9 cellular contexts compared by ENCODE assay signal in the genomic region with DNA sequence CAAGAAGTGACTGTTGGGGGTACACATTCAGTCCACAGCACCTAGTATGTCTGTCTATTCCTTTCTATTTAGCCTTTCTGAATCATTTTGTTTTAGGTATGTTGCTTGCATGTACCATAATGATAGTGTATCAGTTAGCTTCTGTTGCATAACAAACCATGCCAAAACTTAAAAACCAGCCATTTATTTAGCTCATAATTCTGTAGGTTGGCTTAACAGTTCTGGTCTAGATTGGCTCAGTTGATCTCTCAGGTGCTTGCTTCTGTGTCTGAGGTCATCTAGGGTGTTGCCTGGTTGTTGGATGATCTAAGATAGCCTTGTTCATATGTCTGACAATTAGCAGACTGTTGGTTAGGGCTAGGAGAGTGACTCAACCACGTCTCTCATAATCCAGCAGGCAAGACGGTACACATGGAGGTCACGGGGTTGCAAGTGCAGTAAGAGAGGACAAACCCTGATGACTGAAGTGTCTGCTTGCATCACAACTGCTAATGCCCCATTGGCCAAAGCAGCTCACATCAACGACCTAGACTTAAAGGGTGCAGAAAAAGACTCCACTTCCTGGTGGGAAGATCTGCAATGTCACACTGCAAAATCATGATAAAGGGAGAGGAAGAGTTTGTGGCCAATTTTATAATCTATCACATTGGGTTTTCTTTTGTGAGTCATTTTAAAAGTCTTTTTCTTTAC. TPM values are rescaled to one million over a fixed set of nuclear protein-coding genes. Genes with fewer than 3 reads are reported as not detected.
DNase-seq lines count a peak whose midpoint lies in the region; ATAC-seq, FAIRE-seq and TF ChIP-seq lines count a peak whose summit lies in the region.
"Had no signal": no experiment of that assay in that cellular context is flagged by ENCODE, and none has a peak within 500 bp of the region (broad histone marks: within the 10 kb centered on the region; RNA-seq: fewer than 3 reads in every experiment).

No MANE protein-coding gene starts in this region.

- peaks cover 13% of the 10 kb centered on the region for H3K4me1 ChIP-seq in RWPE2 (ENCODE audit: insufficient read depth, poor library complexity, severe bottlenecking)
- H3K4me1 ChIP-seq in foreskin keratinocyte = peaks cover 9% of the 10 kb centered on the region

- no peaks in the 10 kb centered on the region for H3K9me3 ChIP-seq in RWPE2 (ENCODE audit: severe bottlenecking)

- TF ChIP-seq CTCF in RWPE2 (IDR thresholded peaks at IDR 0.05; ENCODE audit: poor library complexity, severe bottlenecking) = no peak
- no peak for TF ChIP-seq CTCF in foreskin keratinocyte (conservative IDR thresholded peaks at IDR 0.05)

- no peak for TF ChIP-seq POLR2A in H54 (IDR thresholded peaks at IDR 0.05; ENCODE audit: low read depth, low read length)

- ATAC-seq in RWPE2 (ENCODE audit: low read depth) (peak; percentile 88), foreskin keratinocyte (peak; percentile 96)

- DNase-seq in CD1c-positive myeloid dendritic cell (ENCODE audit: extremely low spot score) (peak; percentile 77), H54 (ENCODE audit: insufficient read length, low spot score) (no peak), RWPE2 (ENCODE audit: low spot score) (peak; percentile 74), foreskin keratinocyte (peak; percentile 95 to 98), DMS79 (lab: John Stamatoyannopoulos, UW) (no peak), dermis blood vessel endothelial cell (no peak), SK-N-DZ (ENCODE audit: low spot score) (no peak), NCI-H1436 treated with DMSO at 0.1 percent for 48 hours (lab: John Stamatoyannopoulos, UW) (no peak)
- DNase-seq: anterior cingulate cortex had no signal

- H3K27me3 ChIP-seq in RWPE2 (ENCODE audit: insufficient read depth, poor library complexity, severe bottlenecking) = no peaks in the 10 kb centered on the region
- no peaks in the 10 kb centered on the region for H3K27me3 ChIP-seq in foreskin keratinocyte

- peak; percentile 69 for FAIRE-seq in H54 (lab: Jason Lieb, UNC)

- peak overlapping the region; percentile 17 for H3K27ac ChIP-seq in RWPE2 (ENCODE audit: poor library complexity, severe bottlenecking)
- peak overlapping the region; percentile 53 for H3K27ac ChIP-seq in foreskin keratinocyte

- no peaks in the 10 kb centered on the region for H3K36me3 ChIP-seq in RWPE2 (ENCODE audit: low read depth)

- no peak overlapping the region for H3K4me3 ChIP-seq in RWPE2 (ENCODE audit: severe bottlenecking)

RNA-seq across cellular contexts. Expression of a gene that starts 6.8 kb away (rescaled TPM):
- total RNA-seq in foreskin keratinocyte (118 and 133 TPM in 2 replicates), dermis blood vessel endothelial cell (325 and 401 TPM in 2 replicates)
- 73.9 and 86.7 TPM in 2 replicates for polyA plus RNA-seq in foreskin keratinocyte
- 77.3 and 84.8 TPM in 2 replicates for polyA plus RNA-seq in SK-N-DZ (2014; cell fraction: cytosol; rRNA removed)
- polyA plus RNA-seq in SK-N-DZ (2014; cell fraction: nucleus; rRNA removed) = 133 and 183 TPM in 2 replicates

Comparison
In these comparisons a context has a peak if more than half of its experiments do, and no peak if none do; other contexts are left out.
1. DNase-seq: peak in CD1c-positive myeloid dendritic cell (single experiment), RWPE2 (single experiment) and foreskin keratinocyte (2 of 2); none in H54 (single experiment), DMS79 (single experiment), dermis blood vessel endothelial cell (single experiment), SK-N-DZ (single experiment) and NCI-H1436 treated with DMSO at 0.1 percent for 48 hours (single experiment).